ENCODE assay signal across 1 cellular context in genomic region chr7:100247152-100247757, GRCh38.
TF ChIP-seq lines count a peak whose summit lies in the region.

No MANE protein-coding gene starts in this region.

TF ChIP-seq in HEK293, 187 proteins besides CTCF, POLR2A, EP300 and RAD21 (continued from another document):
- TF ChIP-seq ZNF391 (tag by site-specific recombination; IDR thresholded peaks at IDR 0.05; ENCODE audit: borderline replicate concordance, low read depth) = 0 out of 2 replicates have a peak, but pooled peaks have one; percentile 24
- no peak for TF ChIP-seq ZBTB49 (tag by site-specific recombination; IDR thresholded peaks at IDR 0.05; ENCODE audit: low read depth)
- TF ChIP-seq ZNF449 (tag by site-specific recombination; IDR thresholded peaks at IDR 0.05) = peak; percentile 53; the same call in 1 of the 2 replicates
- peak; percentile 97 for TF ChIP-seq GLIS2 (tag by site-specific recombination; IDR thresholded peaks at IDR 0.05)
- TF ChIP-seq ZNF280D (tag by site-specific recombination; IDR thresholded peaks at IDR 0.05) = no peak
- TF ChIP-seq ZNF121 (tag by site-specific recombination; IDR thresholded peaks at IDR 0.05) = peak; percentile 49
- no peak for TF ChIP-seq ZSCAN4 (tag by site-specific recombination; IDR thresholded peaks at IDR 0.05)
- no peak for TF ChIP-seq MYNN (tag by site-specific recombination; IDR thresholded peaks at IDR 0.05; ENCODE audit: borderline replicate concordance)
- no peak for TF ChIP-seq REST (tag by site-specific recombination; IDR thresholded peaks at IDR 0.05)
- TF ChIP-seq ZBTB8A (tag by site-specific recombination; IDR thresholded peaks at IDR 0.05) = peak; percentile 98
- peak; percentile 97 for TF ChIP-seq ZNF660 (tag by site-specific recombination; IDR thresholded peaks at IDR 0.05)
- TF ChIP-seq SP7 (tag by site-specific recombination; IDR thresholded peaks at IDR 0.05) = peak; percentile 96
